In genomic region chr4:131258361-131258760, GRCh38 we compare ENCODE assay signal across 13 cellular contexts.
"Had no signal": no experiment of that assay in that cellular context is flagged by ENCODE, and none has a peak within 500 bp of the region (broad histone marks: within the 10 kb centered on the region; RNA-seq: fewer than 3 reads in every experiment).

No MANE protein-coding gene starts in this region.

- H3K9me3 ChIP-seq: body of pancreas, heart right ventricle, ovary, testis had no signal

- H3K4me1 ChIP-seq: heart right ventricle, testis had no signal

- H3K4me3 ChIP-seq: body of pancreas, heart right ventricle, ovary, testis had no signal

- H3K36me3 ChIP-seq: heart right ventricle, ovary, WERI-Rb-1 had no signal

- H3K27ac ChIP-seq: body of pancreas, heart right ventricle, ovary, testis, WERI-Rb-1 had no signal

- DNase-seq: activated CD4-positive, alpha-beta T cell treated with anti-CD3 and anti-CD28 coated beads for 48 hours; activated CD8-positive, alpha-beta memory T cell treated with anti-CD3 and anti-CD28 coated beads for 24 hours; activated naive CD4-positive, alpha-beta T cell treated with anti-CD3 and anti-CD28 coated beads for 36 hours; body of pancreas; heart right ventricle; kidney; left ventricle myocardium superior; ovary; stimulated activated CD4-positive, alpha-beta T cell treated with anti-CD3 and anti-CD28 coated beads, Interleukin-2, amount 100 ng/mL, for 48 hours; stimulated activated naive CD4-positive, alpha-beta T cell treated with Interleukin-2 at 50 U/mL for 16 hours; T-cell; testis; WERI-Rb-1 had no signal

- H3K27me3 ChIP-seq: body of pancreas, heart right ventricle, ovary, testis had no signal
